ENCODE assay signal across 6 cellular contexts in the genomic region with DNA sequence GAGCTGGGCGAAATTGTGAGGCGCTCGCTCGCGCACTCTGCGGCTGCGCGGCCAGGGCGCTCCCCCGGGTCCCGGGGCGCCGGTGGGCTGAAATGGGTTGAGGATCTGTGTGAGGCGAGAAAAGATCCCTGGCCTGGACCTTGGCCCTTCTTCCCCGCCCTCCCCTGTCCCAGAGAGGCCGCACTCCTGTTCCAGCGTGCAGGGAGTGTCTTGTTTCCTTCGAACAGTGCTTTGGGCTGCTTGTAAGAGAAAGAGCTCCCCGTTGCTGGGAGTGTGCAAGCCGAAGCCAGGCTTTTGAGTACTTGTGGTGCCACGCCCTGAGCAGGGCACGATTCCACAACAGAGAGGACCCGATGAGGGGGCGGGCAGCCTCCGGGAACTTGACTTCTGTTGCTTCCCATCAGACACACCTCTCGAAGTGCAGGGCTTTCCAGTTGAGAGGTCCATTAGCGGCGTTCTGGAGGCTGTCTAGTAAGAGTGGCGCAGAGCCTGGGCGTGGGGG. TPM values are rescaled to one million over a fixed set of nuclear protein-coding genes. Genes with fewer than 3 reads are reported as not detected.
DNase-seq lines count a peak whose midpoint lies in the region; ATAC-seq and TF ChIP-seq lines count a peak whose summit lies in the region.

No MANE protein-coding gene starts in this region.

- peak overlapping the region; percentile 70 for H3K9ac ChIP-seq in MM.1S (ENCODE audit: low read length)

- H3K4me1 ChIP-seq in MM.1S (ENCODE audit: low read length) (peaks cover 11% of the 10 kb centered on the region), esophagus squamous epithelium (peaks cover 13 to 53% (median 15%) of the 10 kb centered on the region in 3 donors), stomach (peaks cover 16 to 57% (median 39%) of the 10 kb centered on the region in 4 donors)

- no peaks in the 10 kb centered on the region for H3K9me2 ChIP-seq in MM.1S (replicated peaks; ENCODE audit: insufficient read depth, low read length)

- H3K9me3 ChIP-seq in MM.1S (replicated peaks; ENCODE audit: insufficient read depth, low read length) (no peaks in the 10 kb centered on the region), esophagus squamous epithelium (no peaks in the 10 kb centered on the region), stomach (no peaks in the 10 kb centered on the region)

- H3K36me3 ChIP-seq in MM.1S (replicated peaks; ENCODE audit: insufficient read depth, low read length): no peaks in the 10 kb centered on the region
- H3K36me3 ChIP-seq in esophagus squamous epithelium: peaks cover 12 to 27% (median 15%) of the 10 kb centered on the region in 3 donors
- H3K36me3 ChIP-seq in stomach: peaks cover 17 to 26% (median 22%) of the 10 kb centered on the region in 4 donors

- H4K20me1 ChIP-seq in MM.1S (ENCODE audit: insufficient read depth, low read length): no peaks in the 10 kb centered on the region

- TF ChIP-seq EP300 in stomach (IDR thresholded peaks at IDR 0.05): no peak

- H2AFZ ChIP-seq in MM.1S (ENCODE audit: low read length): peak overlapping the region; percentile 92

- DNase-seq in COLO829 (ENCODE audit: low spot score) (peak; percentile 91), MM.1S (peak; percentile 85), esophagus squamous epithelium (lab: John Stamatoyannopoulos, UW) (no peak), stomach (no peak)
- DNase-seq in NK-92 treated with Interleukin-12 subunit alpha and Interleukin-12 subunit beta, amount 100 ng/mL, for 24 hours (lab: John Stamatoyannopoulos, UW): no peak

- WGBS in esophagus squamous epithelium, 2 donors: 0% methylated on average over 5 to 10 of the region's 30 CpGs
- 1 to 3% (median 2%) methylated on average over 7 to 30 of the region's 30 CpGs for WGBS in stomach, 5 donors

- peaks cover 39% of the 10 kb centered on the region for H3K79me2 ChIP-seq in MM.1S (ENCODE audit: low read length)

- no peaks in the 10 kb centered on the region for H3F3A ChIP-seq in MM.1S (ENCODE audit: insufficient read depth, low read length)

- H3K4me2 ChIP-seq in MM.1S (ENCODE audit: low read depth, low read length): peak overlapping the region; percentile 94

- TF ChIP-seq CTCF in MM.1S (IDR thresholded peaks at IDR 0.05; ENCODE audit: low read length) (no peak), esophagus squamous epithelium (IDR thresholded peaks at IDR 0.05) (no peak), stomach (IDR thresholded peaks at IDR 0.05) (no peak)

- intact Hi-C loops in esophagus squamous epithelium (cut with DNase I) (no loop called here), stomach (cut with DNase I; ENCODE audit: low total_unique reads) (no loop called here)

- H3K27ac ChIP-seq in MM.1S (ENCODE audit: low read length) (peak overlapping the region; percentile 50; the same call in 1 of the 2 replicates), esophagus squamous epithelium (peak overlapping the region; percentile 87 to 93 (median 89)), stomach (peak overlapping the region; percentile 82 to 91 (median 86))

- H3K4me3 ChIP-seq in MM.1S (ENCODE audit: low read length): peak overlapping the region; percentile 93
- H3K4me3 ChIP-seq in esophagus squamous epithelium: peak overlapping the region; percentile 68 to 98 (median 76)
- H3K4me3 ChIP-seq in stomach: peak overlapping the region; percentile 71 to 90 (median 78)

- ATAC-seq in GM19397 (IDR thresholded peaks at IDR 0.05; ENCODE audit: unreplicated experiment): no peak

- TF ChIP-seq POLR2A in esophagus squamous epithelium (IDR thresholded peaks at IDR 0.05) (peak in 1 of 4 donors; percentile 2), stomach (IDR thresholded peaks at IDR 0.05) (no peak)

- H3K27me3 ChIP-seq in MM.1S (replicated peaks; ENCODE audit: insufficient read depth, low read length): no peaks in the 10 kb centered on the region
- no peaks in the 10 kb centered on the region for H3K27me3 ChIP-seq in esophagus squamous epithelium
- H3K27me3 ChIP-seq in stomach: no peaks in the 10 kb centered on the region

RNA-seq across cellular contexts. Expression of gene DOLPP1, which starts 0.5 kb away (rescaled TPM):
- 10 to 100 TPM in 3 of 4 donors, 1 to 10 TPM in 1; 9.7 to 23.0 (median 19.3) TPM for total RNA-seq in esophagus squamous epithelium
- total RNA-seq in stomach: 10 to 100 TPM in 4 of 5 donors, 1 to 10 TPM in 1; 5.5 to 84.0 (median 17.4) TPM
- 10 to 100 TPM in 1 of 3 donors, 1 to 10 TPM in 2; 3.4 to 11.4 (median 8.3) TPM for polyA plus RNA-seq in stomach

RNA-seq across cellular contexts. Expression of gene CRAT, which starts 29.2 kb away (rescaled TPM):
- total RNA-seq in esophagus squamous epithelium (10 to 100 TPM; 25.3 to 61.5 (median 44.9) TPM), stomach (10 to 100 TPM; 13.0 to 92.2 (median 49.6) TPM)
- 10 to 100 TPM; 25.8 to 28.5 (median 28.1) TPM for polyA plus RNA-seq in stomach

RNA-seq across cellular contexts. Expression of gene PTPA, which starts 29.8 kb away (rescaled TPM):
- total RNA-seq in esophagus squamous epithelium (100 to 1,000 TPM in 1 of 4 donors, 10 to 100 TPM in 3; 59.1 to 110 (median 80.6) TPM), stomach (100 to 1,000 TPM in 1 of 5 donors, 10 to 100 TPM in 4; 12.3 to 118 (median 48.8) TPM)
- polyA plus RNA-seq in stomach: 100 to 1,000 TPM in 1 of 3 donors, 10 to 100 TPM in 2; 69.2 to 111 (median 77.9) TPM

RNA-seq across cellular contexts. Expression of gene MIGA2, which starts 45.0 kb away (rescaled TPM):
- 10 to 100 TPM; 27.5 to 49.3 (median 29.8) TPM for total RNA-seq in esophagus squamous epithelium
- 100 to 1,000 TPM in 1 of 5 donors, 10 to 100 TPM in 4; 34.5 to 175 (median 49.0) TPM for total RNA-seq in stomach
- 10 to 100 TPM in 2 of 3 donors, 1 to 10 TPM in 1; 9.0 to 28.2 (median 10.4) TPM for polyA plus RNA-seq in stomach

RNA-seq across cellular contexts. Expression of gene SH3GLB2, which starts 53.3 kb away (rescaled TPM):
- total RNA-seq in esophagus squamous epithelium: 100 to 1,000 TPM in 2 of 4 donors, 10 to 100 TPM in 2; 70.3 to 169 (median 113) TPM
- 100 to 1,000 TPM in 4 of 5 donors, 10 to 100 TPM in 1; 50.5 to 408 (median 138) TPM for total RNA-seq in stomach
- polyA plus RNA-seq in stomach: 100 to 1,000 TPM in 2 of 3 donors, 10 to 100 TPM in 1; 58.2 to 113 (median 102) TPM

Comparison
In these comparisons a context has a peak if more than half of its experiments do, and no peak if none do; other contexts are left out.
1. DNase-seq: peak in COLO829 (single experiment) and MM.1S (single experiment); none in esophagus squamous epithelium (single experiment), stomach (single experiment) and NK-92 treated with Interleukin-12 subunit alpha and Interleukin-12 subunit beta, amount 100 ng/mL, for 24 hours (single experiment).
2. Peak in every context shown above with its lines, with median percentiles within 50 percentile points of each other: H3K27ac ChIP-seq and H3K4me3 ChIP-seq.